Comparison of ENCODE assay signal across 1 cellular context in genomic region chr17:49496183-49496865, GRCh38.
TF ChIP-seq lines count a peak whose summit lies in the region.

No MANE protein-coding gene starts in this region.

TF ChIP-seq in HepG2, 621 proteins besides CTCF, POLR2A, EP300 and RAD21 (continued from another document and continues in another):
- TF ChIP-seq, protein P1, sequence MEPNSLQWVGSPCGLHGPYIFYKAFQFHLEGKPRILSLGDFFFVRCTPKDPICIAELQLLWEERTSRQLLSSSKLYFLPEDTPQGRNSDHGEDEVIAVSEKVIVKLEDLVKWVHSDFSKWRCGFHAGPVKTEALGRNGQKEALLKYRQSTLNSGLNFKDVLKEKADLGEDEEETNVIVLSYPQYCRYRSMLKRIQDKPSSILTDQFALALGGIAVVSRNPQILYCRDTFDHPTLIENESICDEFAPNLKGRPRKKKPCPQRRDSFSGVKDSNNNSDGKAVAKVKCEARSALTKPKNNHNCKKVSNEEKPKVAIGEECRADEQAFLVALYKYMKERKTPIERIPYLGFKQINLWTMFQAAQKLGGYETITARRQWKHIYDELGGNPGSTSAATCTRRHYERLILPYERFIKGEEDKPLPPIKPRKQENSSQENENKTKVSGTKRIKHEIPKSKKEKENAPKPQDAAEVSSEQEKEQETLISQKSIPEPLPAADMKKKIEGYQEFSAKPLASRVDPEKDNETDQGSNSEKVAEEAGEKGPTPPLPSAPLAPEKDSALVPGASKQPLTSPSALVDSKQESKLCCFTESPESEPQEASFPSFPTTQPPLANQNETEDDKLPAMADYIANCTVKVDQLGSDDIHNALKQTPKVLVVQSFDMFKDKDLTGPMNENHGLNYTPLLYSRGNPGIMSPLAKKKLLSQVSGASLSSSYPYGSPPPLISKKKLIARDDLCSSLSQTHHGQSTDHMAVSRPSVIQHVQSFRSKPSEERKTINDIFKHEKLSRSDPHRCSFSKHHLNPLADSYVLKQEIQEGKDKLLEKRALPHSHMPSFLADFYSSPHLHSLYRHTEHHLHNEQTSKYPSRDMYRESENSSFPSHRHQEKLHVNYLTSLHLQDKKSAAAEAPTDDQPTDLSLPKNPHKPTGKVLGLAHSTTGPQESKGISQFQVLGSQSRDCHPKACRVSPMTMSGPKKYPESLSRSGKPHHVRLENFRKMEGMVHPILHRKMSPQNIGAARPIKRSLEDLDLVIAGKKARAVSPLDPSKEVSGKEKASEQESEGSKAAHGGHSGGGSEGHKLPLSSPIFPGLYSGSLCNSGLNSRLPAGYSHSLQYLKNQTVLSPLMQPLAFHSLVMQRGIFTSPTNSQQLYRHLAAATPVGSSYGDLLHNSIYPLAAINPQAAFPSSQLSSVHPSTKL (CRISPR knock-in tag; IDR thresholded peaks at IDR 0.05) = no peak
- no peak; the same call in 1 of the 2 replicates for TF ChIP-seq GATAD1 (CRISPR knock-in tag; IDR thresholded peaks at IDR 0.05)
- 0 out of 2 replicates have a peak, but pooled peaks have one; percentile 67 for TF ChIP-seq ZNF274 (CRISPR knock-in tag; IDR thresholded peaks at IDR 0.05)
- peak; percentile 26; the same call in 1 of the 2 replicates for TF ChIP-seq ZFP37 (CRISPR knock-in tag; IDR thresholded peaks at IDR 0.05; ENCODE audit: borderline replicate concordance)
- TF ChIP-seq KAT7 (CRISPR knock-in tag; IDR thresholded peaks at IDR 0.05; ENCODE audit: borderline replicate concordance) = no peak
- TF ChIP-seq KDM2A (CRISPR knock-in tag; IDR thresholded peaks at IDR 0.05; ENCODE audit: borderline replicate concordance, low read depth) = peak; percentile 57; the same call in 1 of the 2 replicates
- peak; percentile 26; the same call in 1 of the 2 replicates for TF ChIP-seq HOXA3 (CRISPR knock-in tag; IDR thresholded peaks at IDR 0.05)
- TF ChIP-seq, protein P2, sequence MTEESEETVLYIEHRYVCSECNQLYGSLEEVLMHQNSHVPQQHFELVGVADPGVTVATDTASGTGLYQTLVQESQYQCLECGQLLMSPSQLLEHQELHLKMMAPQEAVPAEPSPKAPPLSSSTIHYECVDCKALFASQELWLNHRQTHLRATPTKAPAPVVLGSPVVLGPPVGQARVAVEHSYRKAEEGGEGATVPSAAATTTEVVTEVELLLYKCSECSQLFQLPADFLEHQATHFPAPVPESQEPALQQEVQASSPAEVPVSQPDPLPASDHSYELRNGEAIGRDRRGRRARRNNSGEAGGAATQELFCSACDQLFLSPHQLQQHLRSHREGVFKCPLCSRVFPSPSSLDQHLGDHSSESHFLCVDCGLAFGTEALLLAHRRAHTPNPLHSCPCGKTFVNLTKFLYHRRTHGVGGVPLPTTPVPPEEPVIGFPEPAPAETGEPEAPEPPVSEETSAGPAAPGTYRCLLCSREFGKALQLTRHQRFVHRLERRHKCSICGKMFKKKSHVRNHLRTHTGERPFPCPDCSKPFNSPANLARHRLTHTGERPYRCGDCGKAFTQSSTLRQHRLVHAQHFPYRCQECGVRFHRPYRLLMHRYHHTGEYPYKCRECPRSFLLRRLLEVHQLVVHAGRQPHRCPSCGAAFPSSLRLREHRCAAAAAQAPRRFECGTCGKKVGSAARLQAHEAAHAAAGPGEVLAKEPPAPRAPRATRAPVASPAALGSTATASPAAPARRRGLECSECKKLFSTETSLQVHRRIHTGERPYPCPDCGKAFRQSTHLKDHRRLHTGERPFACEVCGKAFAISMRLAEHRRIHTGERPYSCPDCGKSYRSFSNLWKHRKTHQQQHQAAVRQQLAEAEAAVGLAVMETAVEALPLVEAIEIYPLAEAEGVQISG (CRISPR knock-in tag; IDR thresholded peaks at IDR 0.05) = peak; percentile 71
- no peak for TF ChIP-seq MTF1 (CRISPR knock-in tag; IDR thresholded peaks at IDR 0.05)
- no peak for TF ChIP-seq HNRNPH1 (optimal IDR thresholded peaks at IDR 0.05; ENCODE audit: low read depth, low read length)
- no peak for TF ChIP-seq KDM5A (IDR thresholded peaks at IDR 0.05; ENCODE audit: borderline replicate concordance, low read length)
- no peak for TF ChIP-seq ZNF83 (CRISPR knock-in tag; IDR thresholded peaks at IDR 0.05; ENCODE audit: borderline replicate concordance)
- TF ChIP-seq REL (CRISPR knock-in tag; conservative IDR thresholded peaks at IDR 0.05) = no peak
- peak; percentile 46; the same call in 1 of the 2 replicates for TF ChIP-seq ZNF430 (CRISPR knock-in tag; IDR thresholded peaks at IDR 0.05)
- no peak for TF ChIP-seq ZBTB43 (CRISPR knock-in tag; conservative IDR thresholded peaks at IDR 0.05)
- no peak for TF ChIP-seq U2AF2 (IDR thresholded peaks at IDR 0.05; ENCODE audit: low read depth, low read length)
- TF ChIP-seq, protein P3, sequence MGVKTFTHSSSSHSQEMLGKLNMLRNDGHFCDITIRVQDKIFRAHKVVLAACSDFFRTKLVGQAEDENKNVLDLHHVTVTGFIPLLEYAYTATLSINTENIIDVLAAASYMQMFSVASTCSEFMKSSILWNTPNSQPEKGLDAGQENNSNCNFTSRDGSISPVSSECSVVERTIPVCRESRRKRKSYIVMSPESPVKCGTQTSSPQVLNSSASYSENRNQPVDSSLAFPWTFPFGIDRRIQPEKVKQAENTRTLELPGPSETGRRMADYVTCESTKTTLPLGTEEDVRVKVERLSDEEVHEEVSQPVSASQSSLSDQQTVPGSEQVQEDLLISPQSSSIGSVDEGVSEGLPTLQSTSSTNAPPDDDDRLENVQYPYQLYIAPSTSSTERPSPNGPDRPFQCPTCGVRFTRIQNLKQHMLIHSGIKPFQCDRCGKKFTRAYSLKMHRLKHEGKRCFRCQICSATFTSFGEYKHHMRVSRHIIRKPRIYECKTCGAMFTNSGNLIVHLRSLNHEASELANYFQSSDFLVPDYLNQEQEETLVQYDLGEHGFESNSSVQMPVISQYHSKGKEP (CRISPR knock-in tag; IDR thresholded peaks at IDR 0.05) = no peak
- TF ChIP-seq THAP7 (CRISPR knock-in tag; IDR thresholded peaks at IDR 0.05) = no peak
- TF ChIP-seq KDM1A (CRISPR knock-in tag; IDR thresholded peaks at IDR 0.05) = no peak
- 0 out of 2 replicates have a peak, but pooled peaks have one; percentile 28 for TF ChIP-seq ADNP (CRISPR knock-in tag; IDR thresholded peaks at IDR 0.05)
- TF ChIP-seq ZNF230 (CRISPR knock-in tag; IDR thresholded peaks at IDR 0.05) = 0 out of 2 replicates have a peak, but pooled peaks have one; percentile 5
- TF ChIP-seq NCOR1 (IDR thresholded peaks at IDR 0.05; ENCODE audit: borderline replicate concordance, low read length) = no peak
- TF ChIP-seq, protein P4, sequence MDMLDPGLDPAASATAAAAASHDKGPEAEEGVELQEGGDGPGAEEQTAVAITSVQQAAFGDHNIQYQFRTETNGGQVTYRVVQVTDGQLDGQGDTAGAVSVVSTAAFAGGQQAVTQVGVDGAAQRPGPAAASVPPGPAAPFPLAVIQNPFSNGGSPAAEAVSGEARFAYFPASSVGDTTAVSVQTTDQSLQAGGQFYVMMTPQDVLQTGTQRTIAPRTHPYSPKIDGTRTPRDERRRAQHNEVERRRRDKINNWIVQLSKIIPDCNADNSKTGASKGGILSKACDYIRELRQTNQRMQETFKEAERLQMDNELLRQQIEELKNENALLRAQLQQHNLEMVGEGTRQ (IDR thresholded peaks at IDR 0.05; ENCODE audit: low read depth, low read length) = no peak
- TF ChIP-seq, protein P4 (CRISPR knock-in tag; IDR thresholded peaks at IDR 0.05; ENCODE audit: borderline replicate concordance) = no peak
- no peak for TF ChIP-seq ATRX (CRISPR knock-in tag; IDR thresholded peaks at IDR 0.05; ENCODE audit: borderline replicate concordance)
- TF ChIP-seq DBP (CRISPR knock-in tag; IDR thresholded peaks at IDR 0.05; ENCODE audit: not compliant biosample characterization) = no peak
- TF ChIP-seq ZNF12 (CRISPR knock-in tag; IDR thresholded peaks at IDR 0.05) = no peak
- no peak for TF ChIP-seq MEIS2 (CRISPR knock-in tag; IDR thresholded peaks at IDR 0.05)
- TF ChIP-seq ZNF280B (CRISPR knock-in tag; IDR thresholded peaks at IDR 0.05; ENCODE audit: borderline replicate concordance) = 0 out of 2 replicates have a peak, but pooled peaks have one; percentile 47
- TF ChIP-seq SNAPC5 (CRISPR knock-in tag; IDR thresholded peaks at IDR 0.05; ENCODE audit: borderline replicate concordance) = no peak
- no peak for TF ChIP-seq SP2 (CRISPR knock-in tag; IDR thresholded peaks at IDR 0.05)
- peak; percentile 25; the same call in 1 of the 2 replicates for TF ChIP-seq KMT2A (CRISPR knock-in tag; IDR thresholded peaks at IDR 0.05)
- TF ChIP-seq ZNF282 (IDR thresholded peaks at IDR 0.05; ENCODE audit: partially characterized antibody) = no peak
- TF ChIP-seq ZNF546 (CRISPR knock-in tag; conservative IDR thresholded peaks at IDR 0.05) = 0 out of 2 replicates have a peak, but pooled peaks have one; percentile 23
- TF ChIP-seq MAFF (IDR thresholded peaks at IDR 0.05; ENCODE audit: low read depth, low read length) = no peak
- no peak for TF ChIP-seq PBX2 (CRISPR knock-in tag; IDR thresholded peaks at IDR 0.05)
- TF ChIP-seq ZNF484 (CRISPR knock-in tag; IDR thresholded peaks at IDR 0.05; ENCODE audit: borderline replicate concordance, low read depth) = no peak
- no peak for TF ChIP-seq FLYWCH1 (CRISPR knock-in tag; IDR thresholded peaks at IDR 0.05)
- no peak for TF ChIP-seq U2AF1 (optimal IDR thresholded peaks at IDR 0.05; ENCODE audit: low read depth, low read length)
- no peak for TF ChIP-seq RARG (CRISPR knock-in tag; IDR thresholded peaks at IDR 0.05; ENCODE audit: low read depth)
- TF ChIP-seq, protein P5, sequence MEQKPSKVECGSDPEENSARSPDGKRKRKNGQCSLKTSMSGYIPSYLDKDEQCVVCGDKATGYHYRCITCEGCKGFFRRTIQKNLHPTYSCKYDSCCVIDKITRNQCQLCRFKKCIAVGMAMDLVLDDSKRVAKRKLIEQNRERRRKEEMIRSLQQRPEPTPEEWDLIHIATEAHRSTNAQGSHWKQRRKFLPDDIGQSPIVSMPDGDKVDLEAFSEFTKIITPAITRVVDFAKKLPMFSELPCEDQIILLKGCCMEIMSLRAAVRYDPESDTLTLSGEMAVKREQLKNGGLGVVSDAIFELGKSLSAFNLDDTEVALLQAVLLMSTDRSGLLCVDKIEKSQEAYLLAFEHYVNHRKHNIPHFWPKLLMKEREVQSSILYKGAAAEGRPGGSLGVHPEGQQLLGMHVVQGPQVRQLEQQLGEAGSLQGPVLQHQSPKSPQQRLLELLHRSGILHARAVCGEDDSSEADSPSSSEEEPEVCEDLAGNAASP (CRISPR knock-in tag; IDR thresholded peaks at IDR 0.05; ENCODE audit: borderline replicate concordance) = peak; percentile 23; the same call in 1 of the 2 replicates
- TF ChIP-seq STAT5B (CRISPR knock-in tag; IDR thresholded peaks at IDR 0.05) = no peak
- TF ChIP-seq, protein P6, sequence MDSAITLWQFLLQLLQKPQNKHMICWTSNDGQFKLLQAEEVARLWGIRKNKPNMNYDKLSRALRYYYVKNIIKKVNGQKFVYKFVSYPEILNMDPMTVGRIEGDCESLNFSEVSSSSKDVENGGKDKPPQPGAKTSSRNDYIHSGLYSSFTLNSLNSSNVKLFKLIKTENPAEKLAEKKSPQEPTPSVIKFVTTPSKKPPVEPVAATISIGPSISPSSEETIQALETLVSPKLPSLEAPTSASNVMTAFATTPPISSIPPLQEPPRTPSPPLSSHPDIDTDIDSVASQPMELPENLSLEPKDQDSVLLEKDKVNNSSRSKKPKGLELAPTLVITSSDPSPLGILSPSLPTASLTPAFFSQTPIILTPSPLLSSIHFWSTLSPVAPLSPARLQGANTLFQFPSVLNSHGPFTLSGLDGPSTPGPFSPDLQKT (CRISPR knock-in tag; IDR thresholded peaks at IDR 0.05; ENCODE audit: borderline replicate concordance) = 0 out of 2 replicates have a peak, but pooled peaks have one; percentile 70
